ENCODE assay signal across 10 cellular contexts in the genomic region with DNA sequence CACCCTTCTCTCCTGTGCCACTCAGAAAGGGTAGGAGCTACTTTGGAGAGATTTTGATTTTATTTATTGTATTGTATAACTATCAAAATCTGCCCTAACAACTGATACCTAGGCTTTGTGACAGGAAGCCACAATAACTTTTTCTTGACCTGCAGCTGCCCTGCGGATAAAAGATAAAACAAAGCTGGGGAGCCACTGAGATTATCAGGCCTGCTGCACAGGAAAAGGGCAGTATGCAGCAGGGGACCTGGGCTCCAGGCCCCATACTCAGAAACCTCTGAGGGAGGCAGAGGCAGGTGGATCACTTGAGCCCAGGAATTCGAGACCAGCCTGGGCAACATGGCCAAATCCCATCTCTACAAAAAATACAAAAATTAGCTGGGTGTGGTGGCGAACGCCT. TPM values are rescaled to one million over a fixed set of nuclear protein-coding genes. Genes with fewer than 3 reads are reported as not detected.
A peak's percentile ranks its signal among the peaks of the same experiment; 100 is the strongest.
DNase-seq lines count a peak whose midpoint lies in the region; ATAC-seq and TF ChIP-seq lines count a peak whose summit lies in the region.
"Had no signal": no experiment of that assay in that cellular context is flagged by ENCODE, and none has a peak within 500 bp of the region (broad histone marks: within the 10 kb centered on the region; RNA-seq: fewer than 3 reads in every experiment).

No MANE protein-coding gene starts in this region.

- H3K27me3 ChIP-seq in RWPE2 (ENCODE audit: insufficient read depth, poor library complexity, severe bottlenecking) (no peaks in the 10 kb centered on the region), ovary (no peaks in the 10 kb centered on the region)
- H3K27me3 ChIP-seq: neutrophil had no signal

- H3K4me3 Mint-ChIP-seq in CD14-positive monocyte = peak overlapping the region; percentile 80 to 87

- H3K9me3 Mint-ChIP-seq in CD14-positive monocyte = peaks cover 0 to 1% (median 0%) of the 10 kb centered on the region in 7 donors

- no peak for DNase-seq in CD14-positive monocyte (ENCODE audit: low spot score)
- DNase-seq in RWPE2 (ENCODE audit: low spot score) = no peak
- no peak for DNase-seq in epithelial cell of prostate (ENCODE audit: low read depth, low spot score)
- DNase-seq in ovary = no peak
- DNase-seq in GF-D8 (lab: John Stamatoyannopoulos, UW) = no peak
- no peak for DNase-seq in NCI-H345 treated with DMSO at 0.1 percent for 48 hours (lab: John Stamatoyannopoulos, UW; ENCODE audit: unreplicated experiment)
- DNase-seq in GDM1 (lab: John Stamatoyannopoulos, UW) = no peak
- DNase-seq: activated T-cell treated with anti-CD3 and anti-CD28 coated beads, Interleukin-2, amount 50 U/mL, for 48 hours had no signal

- peaks cover 15% of the 10 kb centered on the region for H3K4me1 ChIP-seq in RWPE2 (ENCODE audit: insufficient read depth, poor library complexity, severe bottlenecking)
- peaks cover 26% of the 10 kb centered on the region for H3K4me1 ChIP-seq in ovary (ENCODE audit: insufficient read depth)

- intact Hi-C loops in CD14-positive monocyte (cut with micrococcal nuclease) (no loop called here), ovary (cut with DNase I) (no loop called here)

- H3K27ac ChIP-seq in RWPE2 (ENCODE audit: poor library complexity, severe bottlenecking) (peak overlapping the region; percentile 54), epithelial cell of prostate (peak overlapping the region; percentile 67), ovary (peak overlapping the region; percentile 93 to 97)

- 71 to 81% (median 76%) methylated on average over 4 of the region's 4 CpGs for WGBS in ovary, 3 donors

- no peaks in the 10 kb centered on the region for H3K36me3 ChIP-seq in RWPE2 (ENCODE audit: low read depth)
- H3K36me3 ChIP-seq in ovary = no peaks in the 10 kb centered on the region
- H3K36me3 ChIP-seq: neutrophil had no signal

- ATAC-seq in RWPE2 (ENCODE audit: low read depth) = no peak
- ATAC-seq in HG03045 (IDR thresholded peaks at IDR 0.05; ENCODE audit: unreplicated experiment) = no peak

- peaks cover 56% of the 10 kb centered on the region for H3K4me1 Mint-ChIP-seq in CD14-positive monocyte

- H3K4me3 ChIP-seq in RWPE2 (ENCODE audit: severe bottlenecking) (no peak overlapping the region), ovary (no peak overlapping the region)

- no peak for TF ChIP-seq POLR2A in ovary (IDR thresholded peaks at IDR 0.05)

- no peaks in the 10 kb centered on the region for H3K27me3 Mint-ChIP-seq in CD14-positive monocyte (ENCODE audit: low read depth in 3 of 3)

- peaks cover 9 to 20% of the 10 kb centered on the region in 2 donors for H3K36me3 Mint-ChIP-seq in CD14-positive monocyte

- peak overlapping the region; percentile 88 to 97 (median 95) for H3K27ac Mint-ChIP-seq in CD14-positive monocyte

- TF ChIP-seq EP300 in ovary (IDR thresholded peaks at IDR 0.05) = no peak

- TF ChIP-seq CTCF in CD14-positive monocyte (IDR thresholded peaks at IDR 0.05) (no peak), RWPE2 (IDR thresholded peaks at IDR 0.05; ENCODE audit: poor library complexity, severe bottlenecking) (no peak), ovary (IDR thresholded peaks at IDR 0.05) (no peak)

- H3K9me3 ChIP-seq in RWPE2 (ENCODE audit: severe bottlenecking) (no peaks in the 10 kb centered on the region), ovary (no peaks in the 10 kb centered on the region)
- H3K9me3 ChIP-seq: neutrophil had no signal

RNA-seq across cellular contexts. Expression of a gene that starts 1.0 kb away (rescaled TPM):
- polyA plus RNA-seq in CD14-positive monocyte = 10 to 100 TPM; 11.2 to 12.7 TPM
- 10 to 100 TPM; 46.1 to 90.1 (median 71.0) TPM for total RNA-seq in ovary
- polyA plus RNA-seq in ovary = 10 to 100 TPM; 18.2 to 41.1 TPM

RNA-seq across cellular contexts. Expression of a gene that starts 5.5 kb away (rescaled TPM):
- polyA plus RNA-seq in CD14-positive monocyte (1 to 10 TPM in 1 of 2 donors, under 1 TPM in 1; 0.71 to 1.2 TPM), ovary (1 to 10 TPM; 1.5 to 3.6 TPM)
- total RNA-seq in ovary = 1 to 10 TPM in 6 of 7 donors, not detected in 1; 1.9 to 3.7 (median 3.4) TPM

RNA-seq across cellular contexts. Expression of a gene that starts 20.2 kb away (rescaled TPM):
- polyA plus RNA-seq in CD14-positive monocyte (under 1 TPM in 1 of 2 donors, not detected in 1; 0.58 TPM), ovary (1 to 10 TPM; 2.6 to 5.6 TPM)
- total RNA-seq in ovary = 1 to 10 TPM in 2 of 7 donors, under 1 TPM in 2, not detected in 3; 0.69 to 1.9 (median 1.0) TPM

RNA-seq across cellular contexts. Expression of a gene that starts 24.6 kb away (rescaled TPM):
- polyA plus RNA-seq in CD14-positive monocyte (10 to 100 TPM; 40.9 to 52.4 TPM), ovary (10 to 100 TPM; 13.5 to 21.9 TPM)
- 10 to 100 TPM; 18.4 to 26.7 (median 19.6) TPM for total RNA-seq in ovary

RNA-seq across cellular contexts. Expression of a gene that starts 24.8 kb away (rescaled TPM):
- polyA plus RNA-seq in CD14-positive monocyte = under 1 TPM; 0.29 to 0.64 TPM
- 1 to 10 TPM; 1.8 to 7.5 (median 4.7) TPM for total RNA-seq in ovary
- 1 to 10 TPM; 2.4 to 6.0 TPM for polyA plus RNA-seq in ovary
